14 cellular contexts compared by ENCODE assay signal in genomic region chr14:68495101-68495637, GRCh38.
DNase-seq lines count a peak whose midpoint lies in the region; ATAC-seq and TF ChIP-seq lines count a peak whose summit lies in the region.
"Had no signal": no experiment of that assay in that cellular context is flagged by ENCODE, and none has a peak within 500 bp of the region (broad histone marks: within the 10 kb centered on the region; RNA-seq: fewer than 3 reads in every experiment).

No MANE protein-coding gene starts in this region.

- no peaks in the 10 kb centered on the region for H3K27me3 Mint-ChIP-seq in mesothelial cell of epicardium (ENCODE audit: low read depth)

- H3K9me3 Mint-ChIP-seq in mesothelial cell of epicardium: no peaks in the 10 kb centered on the region

- DNase-seq in EH (ENCODE audit: low read depth) (peak; percentile 30), GM23248 (peak; percentile 32), RWPE2 (ENCODE audit: low spot score) (peak; percentile 80), mesothelial cell of epicardium (ENCODE audit: low spot score in 2 of 2, unreplicated experiment in 2 of 2) (no peak), NCI-H524 treated with DMSO at 0.1 percent for 48 hours (lab: John Stamatoyannopoulos, UW) (no peak), NCI-H1694 (lab: John Stamatoyannopoulos, UW) (no peak), DMS79 treated with DMSO at 0.1 percent for 48 hours (lab: John Stamatoyannopoulos, UW) (no peak)
- no peak for DNase-seq in stimulated activated CD4-positive, alpha-beta T cell treated with anti-CD3 and anti-CD28 coated beads, Interleukin-1b, Interleukin-23, amount 100 ng/mL, for 48 hours
- DNase-seq: Calu3, glutamatergic neuron, NCI-H1105 had no signal

- peak; percentile 97 for ATAC-seq in RWPE2 (ENCODE audit: low read depth)

- H3K27me3 ChIP-seq in GM23248 (replicated peaks; ENCODE audit: insufficient read depth) (no peaks in the 10 kb centered on the region), RWPE2 (ENCODE audit: insufficient read depth, poor library complexity, severe bottlenecking) (no peaks in the 10 kb centered on the region)
- H3K27me3 ChIP-seq: cardiac muscle cell, SJSA1, uterus had no signal

- H3K27ac Mint-ChIP-seq in mesothelial cell of epicardium: peak overlapping the region; percentile 97

- H3K4me3 Mint-ChIP-seq in mesothelial cell of epicardium: no peak overlapping the region

- no peak overlapping the region for H2AFZ ChIP-seq in GM23248

- no peak overlapping the region for H3K4me2 ChIP-seq in GM23248 (ENCODE audit: unreplicated experiment)

- no peak overlapping the region for H3K4me3 ChIP-seq in GM23248
- no peak overlapping the region for H3K4me3 ChIP-seq in RWPE2 (ENCODE audit: severe bottlenecking)
- H3K4me3 ChIP-seq: cardiac muscle cell, SJSA1, uterus had no signal

- H3K9me3 ChIP-seq in GM23248 (ENCODE audit: low read depth) (no peaks in the 10 kb centered on the region), RWPE2 (ENCODE audit: severe bottlenecking) (no peaks in the 10 kb centered on the region)
- H3K9me3 ChIP-seq: SJSA1, uterus had no signal

- peaks cover 75% of the 10 kb centered on the region for H3K4me1 Mint-ChIP-seq in mesothelial cell of epicardium

- no peaks in the 10 kb centered on the region for H3K9me2 ChIP-seq in GM23248 (ENCODE audit: insufficient read depth)

- H3K36me3 ChIP-seq in GM23248 (ENCODE audit: low read depth) (no peaks in the 10 kb centered on the region), RWPE2 (ENCODE audit: low read depth) (no peaks in the 10 kb centered on the region)
- H3K36me3 ChIP-seq: cardiac muscle cell, SJSA1, uterus had no signal

- no peaks in the 10 kb centered on the region for H3K36me3 Mint-ChIP-seq in mesothelial cell of epicardium

- H3K4me1 ChIP-seq in GM23248 (ENCODE audit: insufficient read depth) (no peaks in the 10 kb centered on the region), RWPE2 (ENCODE audit: insufficient read depth, poor library complexity, severe bottlenecking) (peaks cover 15% of the 10 kb centered on the region)
- H3K4me1 ChIP-seq: SJSA1, uterus had no signal

- WGBS in GM23248 (ENCODE audit: low coverage in 1 of 2, low lambda C conversion rate in 2 of 2, missing lambda C conversion rate in 2 of 2), 2 experiments: 96% methylated on average over 11 of the region's 11 CpGs

- H3K9ac ChIP-seq in GM23248: no peak overlapping the region

- H3K27ac ChIP-seq in GM23248 (no peak overlapping the region), RWPE2 (ENCODE audit: poor library complexity, severe bottlenecking) (peak overlapping the region; percentile 63)
- H3K27ac ChIP-seq: cardiac muscle cell, SJSA1 had no signal

- in situ Hi-C loops in GM23248 (cut with MboI): no loop called here

- H4K20me1 ChIP-seq in GM23248 (ENCODE audit: insufficient read depth): no peaks in the 10 kb centered on the region

- H3F3A ChIP-seq in GM23248 (ENCODE audit: insufficient read depth): no peaks in the 10 kb centered on the region

- TF ChIP-seq CTCF in RWPE2 (IDR thresholded peaks at IDR 0.05; ENCODE audit: poor library complexity, severe bottlenecking) (no peak), mesothelial cell of epicardium (IDR thresholded peaks at IDR 0.05; ENCODE audit: unreplicated experiment) (no peak)

- H3K79me2 ChIP-seq in GM23248 (ENCODE audit: insufficient read depth): no peaks in the 10 kb centered on the region

Comparison
In these comparisons a context has a peak if more than half of its experiments do, and no peak if none do; other contexts are left out.
1. DNase-seq: peak in EH (single experiment), GM23248 (single experiment) and RWPE2 (single experiment); none in mesothelial cell of epicardium (0 of 2), NCI-H524 treated with DMSO at 0.1 percent for 48 hours (single experiment), NCI-H1694 (single experiment), DMS79 treated with DMSO at 0.1 percent for 48 hours (single experiment) and stimulated activated CD4-positive, alpha-beta T cell treated with anti-CD3 and anti-CD28 coated beads, Interleukin-1b, Interleukin-23, amount 100 ng/mL, for 48 hours (single experiment).